Comparison of ENCODE assay signal across 14 cellular contexts in genomic region chr3:4730734-4731133, GRCh38.
A peak's percentile ranks its signal among the peaks of the same experiment; 100 is the strongest.
DNase-seq lines count a peak whose midpoint lies in the region; ATAC-seq, FAIRE-seq and TF ChIP-seq lines count a peak whose summit lies in the region.
"Had no signal": no experiment of that assay in that cellular context is flagged by ENCODE, and none has a peak within 500 bp of the region (broad histone marks: within the 10 kb centered on the region; RNA-seq: fewer than 3 reads in every experiment).

No MANE protein-coding gene starts in this region.

- no peak for TF ChIP-seq POLR2A in K562 (conservative IDR thresholded peaks at IDR 0.05)

- in situ Hi-C loops in K562 (cut with MboI), result no loop called here

- POLR2A ChIA-PET in K562 (lab: Yijun Ruan, JAX), result interaction anchor here (1.0 to 1.7 kb wide), 4 partner anchors 10 to 265 kb away, joined by 3 to 6 read pairs (median 4); no protein-coding TSS in a partner anchor

- peaks cover 5% of the 10 kb centered on the region for H3K36me3 Mint-ChIP-seq in stimulated activated effector memory CD8-positive, alpha-beta T cell treated with anti-CD3 and anti-CD28 coated beads, Interleukin-12 subunit alpha, Interleukin-12 subunit beta, amount 100 ng/mL, for 72 hours

- no peak for FAIRE-seq in K562 (lab: Jason Lieb, UNC)

- H3K27me3 ChIP-seq in K562 (ENCODE audit: control insufficient read depth in 2 of 2, insufficient read depth in 2 of 2, low read length in 2 of 2) (no peaks in the 10 kb centered on the region), layer of hippocampus (ENCODE audit: control insufficient read depth, insufficient read depth, low read length) (no peaks in the 10 kb centered on the region)
- H3K27me3 ChIP-seq: uterus had no signal

- H3K36me3 ChIP-seq in K562 (ENCODE audit: control insufficient read depth, insufficient read depth, low read length), result peaks cover 11% of the 10 kb centered on the region; the same call in 2 of the 3 replicates
- H3K36me3 ChIP-seq: uterus had no signal

- DNase-seq in NCI-H2029 treated with DMSO at 0.1 percent for 48 hours (lab: John Stamatoyannopoulos, UW) (peak; percentile 47), K562 (ENCODE audit: extremely low read depth in 1 of 4, low spot score in 3 of 4) (no peak), NCI-H510A (lab: John Stamatoyannopoulos, UW) (no peak), ecto neural progenitor cell (ENCODE audit: low spot score) (no peak), EL (no peak), NCI-H69 (lab: John Stamatoyannopoulos, UW) (no peak)
- DNase-seq in stimulated activated effector memory CD8-positive, alpha-beta T cell treated with anti-CD3 and anti-CD28 coated beads, Interleukin-12 subunit alpha, Interleukin-12 subunit beta, amount 100 ng/mL, for 72 hours (ENCODE audit: low spot score in 2 of 2), result no peak
- DNase-seq: activated naive CD8-positive, alpha-beta T cell treated with anti-CD3 and anti-CD28 coated beads for 36 hours; mesenchymal stem cell; NCI-H2171 treated with DMSO at 0.1 percent for 48 hours; PC-9; T-cell; uterus had no signal

- no peak for TF ChIP-seq RAD21 in K562 (CRISPR knock-in tag; conservative IDR thresholded peaks at IDR 0.05 in 1 of 2, IDR thresholded peaks at IDR 0.05 in 1 of 2)

- H3K79me2 ChIP-seq in K562 (ENCODE audit: control insufficient read depth, insufficient read depth, low read length), result no peaks in the 10 kb centered on the region

- no peaks in the 10 kb centered on the region for H3K9me1 ChIP-seq in K562 (ENCODE audit: control insufficient read depth, insufficient read depth, low read length)

- peaks cover 7% of the 10 kb centered on the region for H3K4me1 Mint-ChIP-seq in stimulated activated effector memory CD8-positive, alpha-beta T cell treated with anti-CD3 and anti-CD28 coated beads, Interleukin-12 subunit alpha, Interleukin-12 subunit beta, amount 100 ng/mL, for 72 hours

- no peaks in the 10 kb centered on the region for H4K20me1 ChIP-seq in K562 (replicated peaks; ENCODE audit: control insufficient read depth, insufficient read depth, low read length)

- intact Hi-C loops in K562 (cut with micrococcal nuclease), result no loop called here

- H3K4me1 ChIP-seq in K562 (replicated peaks in 1 of 2; ENCODE audit: control insufficient read depth in 2 of 2, insufficient read depth in 2 of 2, low read length in 2 of 2), result peaks cover 0 to 21% of the 10 kb centered on the region in 2 experiments; a peak in 4 of 5 replicates
- H3K4me1 ChIP-seq: uterus had no signal

- WGBS in K562 (ENCODE audit: insufficient coverage, low coverage, missing lambda C conversion rate), result 81% methylated on average over 7 of the region's 7 CpGs

- no peaks in the 10 kb centered on the region for H3K9me3 Mint-ChIP-seq in stimulated activated effector memory CD8-positive, alpha-beta T cell treated with anti-CD3 and anti-CD28 coated beads, Interleukin-12 subunit alpha, Interleukin-12 subunit beta, amount 100 ng/mL, for 72 hours
- H3K9me3 Mint-ChIP-seq: activated naive CD8-positive, alpha-beta T cell treated with anti-CD3 and anti-CD28 coated beads for 36 hours; T-cell had no signal

- no peak overlapping the region for H3K4me3 Mint-ChIP-seq in stimulated activated effector memory CD8-positive, alpha-beta T cell treated with anti-CD3 and anti-CD28 coated beads, Interleukin-12 subunit alpha, Interleukin-12 subunit beta, amount 100 ng/mL, for 72 hours
- H3K4me3 Mint-ChIP-seq: activated naive CD8-positive, alpha-beta T cell treated with anti-CD3 and anti-CD28 coated beads for 36 hours; T-cell had no signal

- BruUV-seq in K562 (replicated peaks; lab: Mats Ljungman, UMichigan), result no TSS peak

- no peak for TF ChIP-seq CTCF in K562 (IDR thresholded peaks at IDR 0.05 in 2 of 3, conservative IDR thresholded peaks at IDR 0.05 in 1 of 3; ENCODE audit: insufficient read depth in 2 of 3, low read depth in 1 of 3, low read length in 3 of 3)

- H3K4me2 ChIP-seq in K562 (ENCODE audit: insufficient read depth, low read length), result no peak overlapping the region
- H3K4me2 ChIP-seq: PC-9 had no signal

- no peak overlapping the region for H3K27ac ChIP-seq in K562 (ENCODE audit: extremely low read depth, low read depth, low read length)
- peak overlapping the region; percentile 69 for H3K27ac ChIP-seq in layer of hippocampus (ENCODE audit: low read depth, low read length)
- H3K27ac ChIP-seq: PC-9, uterus had no signal

- no peak for ATAC-seq in K562
- ATAC-seq in stimulated activated effector memory CD8-positive, alpha-beta T cell treated with anti-CD3 and anti-CD28 coated beads, Interleukin-12 subunit alpha, Interleukin-12 subunit beta, amount 100 ng/mL, for 72 hours, result no peak
- ATAC-seq: T-cell had no signal

- CTCF ChIA-PET in K562 (lab: Yijun Ruan, JAX; ENCODE audit: low intra/inter-chr PET ratio), result no interaction called here

- no peak for TF ChIP-seq EP300 in K562 (IDR thresholded peaks at IDR 0.05; ENCODE audit: low read length)

- no peak overlapping the region for H3K4me3 ChIP-seq in K562
- H3K4me3 ChIP-seq: PC-9, uterus had no signal

- H3K9me3 ChIP-seq in K562 (replicated peaks; ENCODE audit: control insufficient read depth, insufficient read depth, low read depth, low read length), result no peaks in the 10 kb centered on the region
- H3K9me3 ChIP-seq: uterus had no signal

- H3K27ac Mint-ChIP-seq in stimulated activated effector memory CD8-positive, alpha-beta T cell treated with anti-CD3 and anti-CD28 coated beads, Interleukin-12 subunit alpha, Interleukin-12 subunit beta, amount 100 ng/mL, for 72 hours, result peak overlapping the region; percentile 38
- H3K27ac Mint-ChIP-seq: activated naive CD8-positive, alpha-beta T cell treated with anti-CD3 and anti-CD28 coated beads for 36 hours; T-cell had no signal

- no peak overlapping the region for H3K9ac ChIP-seq in K562 (ENCODE audit: insufficient read depth in 1 of 2, low read depth in 2 of 2, low read length in 2 of 2)

- H2AFZ ChIP-seq in K562 (ENCODE audit: low read depth, low read length), result no peak overlapping the region
- H2AFZ ChIP-seq: PC-9 had no signal

TF ChIP-seq in K562, 482 proteins besides CTCF, POLR2A, EP300 and RAD21 (continues in another document):
- TF ChIP-seq NR2F6 (CRISPR knock-in tag; IDR thresholded peaks at IDR 0.05), result no peak
- TF ChIP-seq PHB (CRISPR knock-in tag; IDR thresholded peaks at IDR 0.05), result no peak
- no peak for TF ChIP-seq ZNF445 (CRISPR knock-in tag; IDR thresholded peaks at IDR 0.05; ENCODE audit: low read depth)
- TF ChIP-seq PBX2 (CRISPR knock-in tag; IDR thresholded peaks at IDR 0.05; ENCODE audit: low read depth), result no peak
- 0 out of 2 replicates have a peak, but pooled peaks have one; percentile 10 for TF ChIP-seq PBX2 (tag; conservative IDR thresholded peaks at IDR 0.05; ENCODE audit: low read depth)
- peak; percentile 27 for TF ChIP-seq MEIS2 (IDR thresholded peaks at IDR 0.05; ENCODE audit: partially characterized antibody)
- peak; percentile 43; the same call in 1 of the 2 replicates for TF ChIP-seq ZBTB33 (CRISPR knock-in tag; IDR thresholded peaks at IDR 0.05)
- TF ChIP-seq KLF1 (tag; IDR thresholded peaks at IDR 0.05), result no peak
- no peak for TF ChIP-seq ATF3 (IDR thresholded peaks at IDR 0.05)
- TF ChIP-seq ATF3 (CRISPR knock-in tag; conservative IDR thresholded peaks at IDR 0.05), result no peak
- 0 out of 2 replicates have a peak, but pooled peaks have one; percentile 18 for TF ChIP-seq USF1 (CRISPR knock-in tag; IDR thresholded peaks at IDR 0.05)
